Comparison of ENCODE assay signal across 8 cellular contexts in genomic region chr6:89829591-89830384, GRCh38. TPM values are rescaled to one million over a fixed set of nuclear protein-coding genes. Genes with fewer than 3 reads are reported as not detected.
A peak's percentile ranks its signal among the peaks of the same experiment; 100 is the strongest.
DNase-seq lines count a peak whose midpoint lies in the region; ATAC-seq lines count a peak whose summit lies in the region.

TSS of gene CASP8AP2 (plus strand) at chr6:89829880.

- H3K9me3 Mint-ChIP-seq in activated CD4-positive, alpha-beta T cell treated with anti-CD3 and anti-CD28 coated beads for 36 hours (ENCODE audit: low read depth) = no peaks in the 10 kb centered on the region

- CTCF ChIA-PET in activated CD4-positive, alpha-beta T cell treated with anti-CD3 and anti-CD28 coated beads for 36 hours (lab: Charles Lee) = interaction anchor here (0.5 to 1.9 kb wide), 6 partner anchors 10 to 563 kb away, joined by 3 to 17 read pairs (median 3); partner anchors contain the start of gene MDN1

- no peaks in the 10 kb centered on the region for H3K27me3 Mint-ChIP-seq in activated CD4-positive, alpha-beta T cell treated with anti-CD3 and anti-CD28 coated beads for 36 hours

- peak; percentile 97 for ATAC-seq in HG03442 (IDR thresholded peaks at IDR 0.05; ENCODE audit: unreplicated experiment)
- ATAC-seq in activated CD4-positive, alpha-beta T cell treated with anti-CD3 and anti-CD28 coated beads for 36 hours = peak; percentile 96

- DNase-seq in Ammon's horn (ENCODE audit: low spot score) (peak; percentile 99), GM19238 (ENCODE audit: insufficient read length, low spot score) (peak; percentile 84), NCI-H524 (lab: John Stamatoyannopoulos, UW) (peak; percentile 99), kidney tubule cell (ENCODE audit: low spot score) (peak; percentile 99)
- peak; percentile 98 for DNase-seq in activated CD4-positive, alpha-beta T cell treated with anti-CD3 and anti-CD28 coated beads for 36 hours
- DNase-seq in stimulated activated CD4-positive, alpha-beta T cell treated with anti-CD3 and anti-CD28 coated beads, Interleukin-1b, Interleukin-23, amount 100 ng/mL, for 4 hours (ENCODE audit: low read depth in 2 of 2) = peak; percentile 84 to 93

- H3K27ac Mint-ChIP-seq in activated CD4-positive, alpha-beta T cell treated with anti-CD3 and anti-CD28 coated beads for 36 hours = peak within 1 kb of the TSS; percentile 92

- POLR2A ChIA-PET in activated CD4-positive, alpha-beta T cell treated with anti-CD3 and anti-CD28 coated beads for 36 hours (lab: Charles Lee) = interaction anchor here (0.5 to 2.2 kb wide), 7 partner anchors 10 to 758 kb away, joined by 3 to 47 read pairs (median 3); partner anchors contain the start of gene MDN1

- peaks cover 31% of the 10 kb centered on the region for H3K36me3 Mint-ChIP-seq in activated CD4-positive, alpha-beta T cell treated with anti-CD3 and anti-CD28 coated beads for 36 hours (ENCODE audit: low read depth)

- peak within 1 kb of the TSS; percentile 97 for H3K4me3 Mint-ChIP-seq in activated CD4-positive, alpha-beta T cell treated with anti-CD3 and anti-CD28 coated beads for 36 hours

- H3K4me1 Mint-ChIP-seq in activated CD4-positive, alpha-beta T cell treated with anti-CD3 and anti-CD28 coated beads for 36 hours = peaks cover 33% of the 10 kb centered on the region

- intact Hi-C loops in activated CD4-positive, alpha-beta T cell treated with anti-CD3 and anti-CD28 coated beads for 36 hours (cut with DNase I, micrococcal nuclease) = loop anchor here (1.0 to 10.0 kb wide), 6 partner anchors 10 to 866 kb away; partner anchors contain the start of genes MAP3K7 (in 2 of the 2), MDN1 (in 2 of the 2), LYRM2 (in 1 of the 2) and PM20D2 (in 1 of the 2)

- H3K27ac ChIP-seq in cingulate gyrus (ENCODE audit: low read depth, low read length) = peak within 1 kb of the TSS; percentile 70

RNA-seq across cellular contexts. Expression of gene CASP8AP2, which starts in this region (rescaled TPM):
- 10 to 100 TPM; 34.0 to 36.5 TPM for total RNA-seq in activated CD4-positive, alpha-beta T cell treated with anti-CD3 and anti-CD28 coated beads for 36 hours

Comparison
In these comparisons a context has a peak if more than half of its experiments do, and no peak if none do; other contexts are left out.
1. Peak in every context shown above with its lines: DNase-seq, ATAC-seq and H3K27ac ChIP-seq.